Comparison of ENCODE assay signal across 16 cellular contexts in genomic region chr3:99409961-99410360, GRCh38.
"Had no signal": no experiment of that assay in that cellular context is flagged by ENCODE, and none has a peak within 500 bp of the region (broad histone marks: within the 10 kb centered on the region; RNA-seq: fewer than 3 reads in every experiment).

No MANE protein-coding gene starts in this region.

- H3K4me3 ChIP-seq: esophagus squamous epithelium, ovary had no signal

- H3K9me3 Mint-ChIP-seq: activated CD4-positive, alpha-beta T cell treated with anti-CD3 and anti-CD28 coated beads, Interleukin-2, amount 10 ng/mL, durations not matched to agents 7 days and 5 days; activated naive CD4-positive, alpha-beta T cell treated with anti-CD3 and anti-CD28 coated beads, Interleukin-2, amount 10 ng/mL, durations not matched to agents 7 days and 5 days; stimulated activated memory B cell treated with anti-CD40 and anti-IgM and Interleukin-4, amounts not matched to agents 10 μg/mL and 1 μg/mL and 100 μg/mL, for 72 hours had no signal

- ATAC-seq: activated T-helper 17 cell treated with anti-CD3 and anti-CD28 coated beads, Interleukin-2, amount 50 U/mL, for 72 hours; sciatic nerve; stimulated activated memory B cell treated with anti-CD40 and anti-IgM and Interleukin-4, amounts not matched to agents 10 μg/mL and 1 μg/mL and 100 μg/mL, for 72 hours; T-cell had no signal

- H3K27ac Mint-ChIP-seq: activated CD4-positive, alpha-beta T cell treated with anti-CD3 and anti-CD28 coated beads, Interleukin-2, amount 10 ng/mL, durations not matched to agents 7 days and 5 days; activated naive CD4-positive, alpha-beta T cell treated with anti-CD3 and anti-CD28 coated beads, Interleukin-2, amount 10 ng/mL, durations not matched to agents 7 days and 5 days; activated T-helper 17 cell treated with anti-CD3 and anti-CD28 coated beads, Interleukin-2, amount 50 U/mL, for 72 hours; mesothelial cell of epicardium; stimulated activated memory B cell treated with anti-CD40 and anti-IgM and Interleukin-4, amounts not matched to agents 10 μg/mL and 1 μg/mL and 100 μg/mL, for 72 hours; T-cell had no signal

- H3K36me3 ChIP-seq: esophagus squamous epithelium, ovary had no signal

- H3K36me3 Mint-ChIP-seq: activated naive CD4-positive, alpha-beta T cell treated with anti-CD3 and anti-CD28 coated beads, Interleukin-2, amount 10 ng/mL, durations not matched to agents 7 days and 5 days; mesothelial cell of epicardium; stimulated activated memory B cell treated with anti-CD40 and anti-IgM and Interleukin-4, amounts not matched to agents 10 μg/mL and 1 μg/mL and 100 μg/mL, for 72 hours; T-cell had no signal

- H3K27me3 ChIP-seq: esophagus squamous epithelium, ovary had no signal

- H3K4me1 ChIP-seq: esophagus squamous epithelium had no signal

- H3K4me1 Mint-ChIP-seq: activated CD4-positive, alpha-beta T cell treated with anti-CD3 and anti-CD28 coated beads, Interleukin-2, amount 10 ng/mL, durations not matched to agents 7 days and 5 days; activated naive CD4-positive, alpha-beta T cell treated with anti-CD3 and anti-CD28 coated beads, Interleukin-2, amount 10 ng/mL, durations not matched to agents 7 days and 5 days; activated T-helper 17 cell treated with anti-CD3 and anti-CD28 coated beads, Interleukin-2, amount 50 U/mL, for 72 hours; central memory CD8-positive, alpha-beta T cell; stimulated activated memory B cell treated with anti-CD40 and anti-IgM and Interleukin-4, amounts not matched to agents 10 μg/mL and 1 μg/mL and 100 μg/mL, for 72 hours; T-cell had no signal

- DNase-seq: activated CD4-positive, alpha-beta T cell treated with anti-CD3 and anti-CD28 coated beads, Interleukin-2, amount 10 ng/mL, durations not matched to agents 7 days and 5 days; activated naive CD4-positive, alpha-beta T cell treated with anti-CD3 and anti-CD28 coated beads, Interleukin-2, amount 10 ng/mL, durations not matched to agents 7 days and 5 days; cortex of kidney; effector CD4-positive, alpha-beta T cell; esophagus squamous epithelium; foreskin melanocyte; ovary; stimulated activated CD4-positive, alpha-beta T cell treated with anti-CD3 and anti-CD28 coated beads, Interleukin-12 subunit alpha, Interleukin-12 subunit beta, amount 100 ng/mL, for 4 hours; stimulated activated CD4-positive, alpha-beta T cell treated with anti-CD3 and anti-CD28 coated beads, Interleukin-2, amount 100 ng/mL, for 24 hours; T-cell; T-helper 9 cell had no signal

- H3K4me3 Mint-ChIP-seq: activated CD4-positive, alpha-beta T cell treated with anti-CD3 and anti-CD28 coated beads, Interleukin-2, amount 10 ng/mL, durations not matched to agents 7 days and 5 days; activated naive CD4-positive, alpha-beta T cell treated with anti-CD3 and anti-CD28 coated beads, Interleukin-2, amount 10 ng/mL, durations not matched to agents 7 days and 5 days; activated T-helper 17 cell treated with anti-CD3 and anti-CD28 coated beads, Interleukin-2, amount 50 U/mL, for 72 hours; central memory CD8-positive, alpha-beta T cell; mesothelial cell of epicardium; stimulated activated memory B cell treated with anti-CD40 and anti-IgM and Interleukin-4, amounts not matched to agents 10 μg/mL and 1 μg/mL and 100 μg/mL, for 72 hours; T-cell had no signal

- H3K27ac ChIP-seq: esophagus squamous epithelium, ovary had no signal

- H3K27me3 Mint-ChIP-seq: activated CD4-positive, alpha-beta T cell treated with anti-CD3 and anti-CD28 coated beads, Interleukin-2, amount 10 ng/mL, durations not matched to agents 7 days and 5 days; activated naive CD4-positive, alpha-beta T cell treated with anti-CD3 and anti-CD28 coated beads, Interleukin-2, amount 10 ng/mL, durations not matched to agents 7 days and 5 days; activated T-helper 17 cell treated with anti-CD3 and anti-CD28 coated beads, Interleukin-2, amount 50 U/mL, for 72 hours; central memory CD8-positive, alpha-beta T cell; stimulated activated memory B cell treated with anti-CD40 and anti-IgM and Interleukin-4, amounts not matched to agents 10 μg/mL and 1 μg/mL and 100 μg/mL, for 72 hours; T-cell had no signal

- H3K9me3 ChIP-seq: esophagus squamous epithelium, ovary had no signal
